8 cellular contexts compared by ENCODE assay signal in genomic region chr6:110039364-110039995, GRCh38.
DNase-seq lines count a peak whose midpoint lies in the region; ATAC-seq and TF ChIP-seq lines count a peak whose summit lies in the region.

No MANE protein-coding gene starts in this region.

- no peaks in the 10 kb centered on the region for H3K27me3 ChIP-seq in thyroid gland

- peak overlapping the region; percentile 89 for H3K4me3 Mint-ChIP-seq in activated naive CD8-positive, alpha-beta T cell
- H3K4me3 Mint-ChIP-seq in glutamatergic neuron (ENCODE audit: unreplicated experiment), result peak overlapping the region; percentile 78
- peak overlapping the region; percentile 69 for H3K4me3 Mint-ChIP-seq in osteocyte (ENCODE audit: unreplicated experiment)

- peaks cover 21% of the 10 kb centered on the region for H3K4me1 Mint-ChIP-seq in activated naive CD8-positive, alpha-beta T cell (ENCODE audit: low read depth)
- peaks cover 10% of the 10 kb centered on the region for H3K4me1 Mint-ChIP-seq in glutamatergic neuron (ENCODE audit: low read depth, unreplicated experiment)
- H3K4me1 Mint-ChIP-seq in osteocyte (ENCODE audit: unreplicated experiment), result peaks cover 5% of the 10 kb centered on the region

- peak overlapping the region; percentile 96 for H3K27ac Mint-ChIP-seq in activated naive CD8-positive, alpha-beta T cell
- H3K27ac Mint-ChIP-seq in glutamatergic neuron (ENCODE audit: unreplicated experiment) (peak overlapping the region; percentile 72), osteocyte (ENCODE audit: unreplicated experiment) (no peak overlapping the region)

- H3K36me3 ChIP-seq in thyroid gland, result no peaks in the 10 kb centered on the region

- WGBS in thyroid gland, 2 donors, result 13 to 16% methylated on average over 8 of the region's 8 CpGs

- DNase-seq in GM10266 (ENCODE audit: extremely low spot score), result peak; percentile 69
- peak; percentile 66 for DNase-seq in NCI-H1048 (lab: John Stamatoyannopoulos, UW)
- peak; percentile 89 for DNase-seq in glutamatergic neuron
- DNase-seq in osteocyte (ENCODE audit: extremely low spot score, unreplicated experiment), result peak; percentile 92
- DNase-seq in thyroid gland, result peak; percentile 87 to 92

- intact Hi-C loops in thyroid gland (cut with DNase I), result no loop called here

- H3K36me3 Mint-ChIP-seq in activated naive CD8-positive, alpha-beta T cell, result peaks cover 3% of the 10 kb centered on the region
- no peaks in the 10 kb centered on the region for H3K36me3 Mint-ChIP-seq in glutamatergic neuron (ENCODE audit: unreplicated experiment)
- H3K36me3 Mint-ChIP-seq in osteocyte (ENCODE audit: unreplicated experiment), result no peaks in the 10 kb centered on the region

- no peak for TF ChIP-seq POLR2A in thyroid gland (IDR thresholded peaks at IDR 0.05)

- H3K27ac ChIP-seq in thyroid gland, result no peak overlapping the region

- H3K9me3 Mint-ChIP-seq in activated naive CD8-positive, alpha-beta T cell (ENCODE audit: low read depth), result no peaks in the 10 kb centered on the region
- H3K9me3 Mint-ChIP-seq in glutamatergic neuron (ENCODE audit: unreplicated experiment), result peaks cover 1% of the 10 kb centered on the region
- H3K9me3 Mint-ChIP-seq in osteocyte (ENCODE audit: unreplicated experiment), result no peaks in the 10 kb centered on the region

- no peak overlapping the region for H3K4me3 ChIP-seq in thyroid gland (replicated peaks in 1 of 3)

- no peaks in the 10 kb centered on the region for H3K27me3 Mint-ChIP-seq in activated naive CD8-positive, alpha-beta T cell
- H3K27me3 Mint-ChIP-seq in glutamatergic neuron (ENCODE audit: unreplicated experiment) (peaks cover 4% of the 10 kb centered on the region), osteocyte (ENCODE audit: unreplicated experiment) (peaks cover 22% of the 10 kb centered on the region)

- peak; percentile 74 for ATAC-seq in HG02610 (IDR thresholded peaks at IDR 0.05; ENCODE audit: unreplicated experiment)
- peak; percentile 98 for ATAC-seq in SK-N-SH treated with all-trans-retinoic acid at 6 μM for 48 hours

- no peaks in the 10 kb centered on the region for H3K4me1 ChIP-seq in thyroid gland

- TF ChIP-seq CTCF in GM10266 (IDR thresholded peaks at IDR 0.05; ENCODE audit: control insufficient read depth, insufficient read depth, low read depth, missing control alignments) (peak; percentile 90), glutamatergic neuron (IDR thresholded peaks at IDR 0.05; ENCODE audit: partially characterized antibody, unreplicated experiment) (peak; percentile 84), osteocyte (IDR thresholded peaks at IDR 0.05) (peak; percentile 89), thyroid gland (IDR thresholded peaks at IDR 0.05) (peak; percentile 67 to 87 (median 84))

- H3K9me3 ChIP-seq in thyroid gland, result no peaks in the 10 kb centered on the region

TF ChIP-seq in SK-N-SH treated with all-trans-retinoic acid at 6 μM for 48 hours, 23 proteins besides CTCF, POLR2A, EP300 and RAD21:
- TF ChIP-seq PPARA (CRISPR knock-in tag; IDR thresholded peaks at IDR 0.05; ENCODE audit: borderline replicate concordance) (no peak), ISL1 (CRISPR knock-in tag; IDR thresholded peaks at IDR 0.05) (no peak), TCF4 (CRISPR knock-in tag; IDR thresholded peaks at IDR 0.05; ENCODE audit: borderline replicate concordance) (no peak), OSR1 (CRISPR knock-in tag; IDR thresholded peaks at IDR 0.05) (no peak), CSDC2 (CRISPR knock-in tag; IDR thresholded peaks at IDR 0.05) (no peak), ZFP30 (CRISPR knock-in tag; IDR thresholded peaks at IDR 0.05) (no peak)
